10 cellular contexts compared by ENCODE assay signal in genomic region chr9:104969116-104969515, GRCh38. TPM values are rescaled to one million over a fixed set of nuclear protein-coding genes. Genes with fewer than 3 reads are reported as not detected.
DNase-seq lines count a peak whose midpoint lies in the region; ATAC-seq and TF ChIP-seq lines count a peak whose summit lies in the region.
"Had no signal": no experiment of that assay in that cellular context is flagged by ENCODE, and none has a peak within 500 bp of the region (broad histone marks: within the 10 kb centered on the region; RNA-seq: fewer than 3 reads in every experiment).

No MANE protein-coding gene starts in this region.

- peak overlapping the region; percentile 96 to 99 (median 97) for H3K4me3 Mint-ChIP-seq in nephron

- H3K9me2 ChIP-seq in PC-3 (replicated peaks; ENCODE audit: low read length) = no peaks in the 10 kb centered on the region

- H3K36me3 ChIP-seq in BLaER1 treated with 17β-estradiol and CSF1 and Interleukin-3, amounts not matched to agents 10 nM and 100 nM = no peaks in the 10 kb centered on the region
- H3K36me3 ChIP-seq in PC-3 (ENCODE audit: low read depth, low read length) (no peaks in the 10 kb centered on the region), A673 (ENCODE audit: insufficient read depth, low read length, poor library complexity, severe bottlenecking) (no peaks in the 10 kb centered on the region)

- H3K4me3 ChIP-seq in BLaER1 treated with 17β-estradiol and CSF1 and Interleukin-3, amounts not matched to agents 10 nM and 100 nM = peak overlapping the region in 1 of 10 experiments; percentile 57; a peak in 4 of 20 replicates
- H3K4me3 ChIP-seq in PC-3 (ENCODE audit: low read length) (no peak overlapping the region), epithelial cell of proximal tubule (ENCODE audit: low read depth, low read length) (peak overlapping the region; percentile 88), A673 (ENCODE audit: low read depth, low read length, poor library complexity, severe bottlenecking) (no peak overlapping the region)

- H3K27ac ChIP-seq in BLaER1 treated with 17β-estradiol and CSF1 and Interleukin-3, amounts not matched to agents 10 nM and 100 nM = peak overlapping the region in 8 of 11 experiments; percentile 78 to 94 (median 91); a peak in 8 of 22 replicates
- no peak overlapping the region for H3K27ac ChIP-seq in PC-3 (ENCODE audit: low read length)
- H3K27ac ChIP-seq in A673 (ENCODE audit: low read depth, low read length, poor library complexity, severe bottlenecking) = no peak overlapping the region

- peak overlapping the region; percentile 94 to 95 (median 95) for H3K27ac Mint-ChIP-seq in nephron

- no TSS peak for BruUV-seq in PC-3 (replicated peaks; lab: Mats Ljungman, UMichigan)
- no TSS peak for BruUV-seq in A673 (replicated peaks; lab: Mats Ljungman, UMichigan)

- no peaks in the 10 kb centered on the region for H3K9me3 Mint-ChIP-seq in nephron

- H4K20me1 ChIP-seq in BLaER1 treated with 17β-estradiol and CSF1 and Interleukin-3, amounts not matched to agents 10 nM and 100 nM = no peaks in the 10 kb centered on the region
- no peaks in the 10 kb centered on the region for H4K20me1 ChIP-seq in PC-3 (ENCODE audit: low read length)

- H3K27me3 Mint-ChIP-seq in nephron (ENCODE audit: low read depth) = peaks cover 3% of the 10 kb centered on the region

- no peaks in the 10 kb centered on the region for H3F3A ChIP-seq in PC-3 (ENCODE audit: low read length, unreplicated experiment)

- TF ChIP-seq CTCF in PC-3 (conservative IDR thresholded peaks at IDR 0.05; ENCODE audit: low read depth, low read length) = no peak
- no peak for TF ChIP-seq CTCF in epithelial cell of proximal tubule (conservative IDR thresholded peaks at IDR 0.05; ENCODE audit: low read depth, low read length)
- no peak for TF ChIP-seq CTCF in nephron (IDR thresholded peaks at IDR 0.05; ENCODE audit: unreplicated experiment in 3 of 3)
- no peak for TF ChIP-seq CTCF in A673 (conservative IDR thresholded peaks at IDR 0.05; ENCODE audit: low read depth, low read length)

- peak overlapping the region in 6 of 11 experiments; percentile 81 to 94 (median 89); a peak in 6 of 22 replicates for H3K9ac ChIP-seq in BLaER1 treated with 17β-estradiol and CSF1 and Interleukin-3, amounts not matched to agents 10 nM and 100 nM
- no peak overlapping the region for H3K9ac ChIP-seq in PC-3 (ENCODE audit: low read length)

- H2AFZ ChIP-seq in PC-3 (ENCODE audit: low read length) = peak overlapping the region; percentile 94; the same call in 1 of the 2 replicates

- in situ Hi-C loops in KBM-7 (cut with MboI; ENCODE audit: low pct_unique_long_range_greater_than_20kb, low sequenced_read_pairs) = no loop called here

- H3K79me2 ChIP-seq in PC-3 (ENCODE audit: low read length) = no peaks in the 10 kb centered on the region

- POLR2A ChIA-PET in PC-3 (lab: Charles Lee; ENCODE audit: unreplicated experiment) (no interaction called here), A673 (lab: Charles Lee; ENCODE audit: low non-redundant PET) (no interaction called here)

- peaks cover 28% of the 10 kb centered on the region for H3K4me1 Mint-ChIP-seq in nephron

- no peaks in the 10 kb centered on the region for H3K27me3 ChIP-seq in BLaER1 treated with 17β-estradiol and CSF1 and Interleukin-3, amounts not matched to agents 10 nM and 100 nM
- H3K27me3 ChIP-seq in PC-3 (ENCODE audit: low read length) = no peaks in the 10 kb centered on the region
- H3K27me3 ChIP-seq in A673 (replicated peaks; ENCODE audit: insufficient read depth, low read depth, low read length, poor library complexity) = no peaks in the 10 kb centered on the region

- H3K36me3 Mint-ChIP-seq in nephron (ENCODE audit: low read depth) = no peaks in the 10 kb centered on the region

- intact Hi-C loops in PC-3 (cut with micrococcal nuclease) (no loop called here), A673 (cut with micrococcal nuclease; ENCODE audit: unreplicated experiment) (no loop called here)

- no peak for DNase-seq in PC-3
- DNase-seq in epithelial cell of proximal tubule (ENCODE audit: low read depth) = no peak
- no peak for DNase-seq in ureter (ENCODE audit: low spot score)
- no peak for DNase-seq in A673 (ENCODE audit: low spot score)
- DNase-seq in KBM-7 = no peak
- DNase-seq: DND-41, Kasumi-1 had no signal

- H3K4me2 ChIP-seq in BLaER1 treated with 17β-estradiol and CSF1 and Interleukin-3, amounts not matched to agents 10 nM and 100 nM = peak overlapping the region; percentile 59 to 97 (median 79)
- H3K4me2 ChIP-seq in PC-3 (ENCODE audit: low read length) = no peak overlapping the region

- CTCF ChIA-PET in PC-3 (lab: Charles Lee) = no interaction called here
- CTCF ChIA-PET in A673 (lab: Charles Lee) = no interaction called here

- peaks cover 19 to 64% (median 28%) of the 10 kb centered on the region in 10 experiments for H3K4me1 ChIP-seq in BLaER1 treated with 17β-estradiol and CSF1 and Interleukin-3, amounts not matched to agents 10 nM and 100 nM
- H3K4me1 ChIP-seq in PC-3 (ENCODE audit: insufficient read depth, low read length) (peaks cover 5% of the 10 kb centered on the region), A673 (ENCODE audit: insufficient read depth, low read length, poor library complexity, severe bottlenecking) (no peaks in the 10 kb centered on the region)

- no peaks in the 10 kb centered on the region for H3K9me3 ChIP-seq in BLaER1 treated with 17β-estradiol and CSF1 and Interleukin-3, amounts not matched to agents 10 nM and 100 nM (replicated peaks in 1 of 11)
- H3K9me3 ChIP-seq in PC-3 (ENCODE audit: low read length) (no peaks in the 10 kb centered on the region), A673 (ENCODE audit: low read depth, low read length, poor library complexity, severe bottlenecking) (no peaks in the 10 kb centered on the region)

- ATAC-seq in PC-3 (no peak), GM18520 (IDR thresholded peaks at IDR 0.05; ENCODE audit: unreplicated experiment) (no peak)

RNA-seq across cellular contexts. Expression of gene ABCA1, which starts 41.2 kb away (rescaled TPM):
- total RNA-seq in PC-3 (2014; rRNA removed) = 2.3 and 2.5 TPM in 2 replicates
- 8.9 and 13.7 TPM in 2 replicates for total RNA-seq in epithelial cell of proximal tubule
- total RNA-seq in ureter = 33.4 TPM
- 0.69 and 1.6 TPM in 2 replicates for total RNA-seq in A673 (2021)

Comparison
In these comparisons a context has a peak if more than half of its experiments do, and no peak if none do; other contexts are left out.
1. H3K27ac ChIP-seq: peak in BLaER1 treated with 17β-estradiol and CSF1 and Interleukin-3, amounts not matched to agents 10 nM and 100 nM (8 of 11); none in PC-3 (single experiment) and A673 (single experiment).